ENCODE assay signal across 7 cellular contexts in genomic region chr5:56081053-56081642, GRCh38.
DNase-seq lines count a peak whose midpoint lies in the region; ATAC-seq and TF ChIP-seq lines count a peak whose summit lies in the region.
"Not testable (repeated sequence)": the region's sequence is repeated elsewhere in the genome, so short reads cannot be mapped to it uniquely, and the experiment has no call there.

No MANE protein-coding gene starts in this region.

- H2AK5ac ChIP-seq in mesenchymal stem cell (ENCODE audit: low read length, severe bottlenecking) = not testable (repeated sequence)

- not testable (repeated sequence) for H3K27ac ChIP-seq in mesenchymal stem cell (ENCODE audit: low read length, poor library complexity, severe bottlenecking)

- not testable (repeated sequence) for H4K91ac ChIP-seq in mesenchymal stem cell (ENCODE audit: low read length)

- H3K27ac Mint-ChIP-seq in activated CD8-positive, alpha-beta T cell treated with anti-CD3 and anti-CD28 coated beads for 36 hours = peak overlapping the region; percentile 70
- H3K27ac Mint-ChIP-seq in dendritic cell treated with granulocyte-macrophage colony-stimulating factor and Interleukin-4, amounts not matched to agents 40 ng/mL and 50 ng/mL, for 4 days = peak overlapping the region; percentile 33

- TF ChIP-seq CTCF in activated CD8-positive, alpha-beta T cell treated with anti-CD3 and anti-CD28 coated beads for 36 hours (IDR thresholded peaks at IDR 0.05) = not testable (repeated sequence)

- H3K4me1 Mint-ChIP-seq in activated CD8-positive, alpha-beta T cell treated with anti-CD3 and anti-CD28 coated beads for 36 hours (ENCODE audit: low read depth) = peaks cover 36% of the 10 kb centered on the region
- peaks cover 44% of the 10 kb centered on the region for H3K4me1 Mint-ChIP-seq in dendritic cell treated with granulocyte-macrophage colony-stimulating factor and Interleukin-4, amounts not matched to agents 40 ng/mL and 50 ng/mL, for 4 days (ENCODE audit: low read depth)

- not testable (repeated sequence) for H3K79me1 ChIP-seq in mesenchymal stem cell (replicated peaks; ENCODE audit: low read length, poor library complexity, severe bottlenecking)

- CTCF ChIA-PET in activated CD8-positive, alpha-beta T cell treated with anti-CD3 and anti-CD28 coated beads for 36 hours (lab: Charles Lee) = not testable (repeated sequence)

- H3K27me3 ChIP-seq in mesenchymal stem cell (ENCODE audit: control insufficient read depth in 1 of 2, insufficient read depth in 1 of 2, low read length in 2 of 2) = not testable (repeated sequence)

- not testable (repeated sequence) for DNase-seq in activated CD8-positive, alpha-beta T cell treated with anti-CD3 and anti-CD28 coated beads for 36 hours
- peak; percentile 39 for DNase-seq in mesenchymal stem cell

- not testable (repeated sequence) for H3K9me3 ChIP-seq in mesenchymal stem cell (ENCODE audit: control insufficient read depth, low read length)

- H3K9ac ChIP-seq in mesenchymal stem cell (ENCODE audit: low read length) = peak overlapping the region; percentile 9

- H3K14ac ChIP-seq in mesenchymal stem cell (ENCODE audit: low read length in 2 of 2) = not testable (repeated sequence)

- not testable (repeated sequence) for H3K4me1 ChIP-seq in mesenchymal stem cell (ENCODE audit: control insufficient read depth, insufficient read depth, low read depth, low read length)

- not testable (repeated sequence) for H2AFZ ChIP-seq in mesenchymal stem cell (ENCODE audit: low read depth, low read length)

- not testable (repeated sequence) for H2BK12ac ChIP-seq in mesenchymal stem cell (ENCODE audit: low read length in 2 of 2)

- ATAC-seq in GM18505 (IDR thresholded peaks at IDR 0.05; ENCODE audit: unreplicated experiment) (peak; percentile 43), GM21360 (IDR thresholded peaks at IDR 0.05; ENCODE audit: unreplicated experiment) (peak; percentile 35), HG02852 (IDR thresholded peaks at IDR 0.05; ENCODE audit: unreplicated experiment) (peak; percentile 40), HG03457 (IDR thresholded peaks at IDR 0.05; ENCODE audit: unreplicated experiment) (peak; percentile 40)
- peak; percentile 85 for ATAC-seq in activated CD8-positive, alpha-beta T cell treated with anti-CD3 and anti-CD28 coated beads for 36 hours

- H3K4me2 ChIP-seq in mesenchymal stem cell (ENCODE audit: low read length, poor library complexity, severe bottlenecking) = not testable (repeated sequence)

- H2BK120ac ChIP-seq in mesenchymal stem cell (ENCODE audit: low read depth, low read length) = not testable (repeated sequence)

- not testable (repeated sequence) for H2BK5ac ChIP-seq in mesenchymal stem cell (ENCODE audit: low read depth, low read length, poor library complexity, severe bottlenecking)

- H3K36me3 ChIP-seq in mesenchymal stem cell (ENCODE audit: control insufficient read depth in 1 of 2, insufficient read depth in 2 of 2, low read depth in 1 of 2, low read length in 2 of 2) = not testable (repeated sequence)

- H3K27me3 Mint-ChIP-seq in activated CD8-positive, alpha-beta T cell treated with anti-CD3 and anti-CD28 coated beads for 36 hours; dendritic cell treated with granulocyte-macrophage colony-stimulating factor and Interleukin-4, amounts not matched to agents 40 ng/mL and 50 ng/mL, for 4 days: not testable (repeated sequence)

- peak overlapping the region; percentile 7 for H3K4me3 Mint-ChIP-seq in activated CD8-positive, alpha-beta T cell treated with anti-CD3 and anti-CD28 coated beads for 36 hours
- H3K4me3 Mint-ChIP-seq in dendritic cell treated with granulocyte-macrophage colony-stimulating factor and Interleukin-4, amounts not matched to agents 40 ng/mL and 50 ng/mL, for 4 days = not testable (repeated sequence)

- H3K9me3 Mint-ChIP-seq in activated CD8-positive, alpha-beta T cell treated with anti-CD3 and anti-CD28 coated beads for 36 hours = not testable (repeated sequence)
- H3K9me3 Mint-ChIP-seq in dendritic cell treated with granulocyte-macrophage colony-stimulating factor and Interleukin-4, amounts not matched to agents 40 ng/mL and 50 ng/mL, for 4 days = peaks cover 11% of the 10 kb centered on the region

- not testable (repeated sequence) for H2BK15ac ChIP-seq in mesenchymal stem cell (ENCODE audit: low read depth, poor library complexity, severe bottlenecking)

- intact Hi-C loops in activated CD8-positive, alpha-beta T cell treated with anti-CD3 and anti-CD28 coated beads for 36 hours (cut with micrococcal nuclease) = loop anchor here (5.0 kb wide), 1 partner anchor 89 kb away; the partner anchor contains the start of gene IL6ST
- intact Hi-C loops in dendritic cell treated with granulocyte-macrophage colony-stimulating factor and Interleukin-4, amounts not matched to agents 40 ng/mL and 50 ng/mL, for 4 days (cut with micrococcal nuclease) = not testable (repeated sequence)

- H3K23ac ChIP-seq in mesenchymal stem cell (ENCODE audit: low read length in 2 of 2) = not testable (repeated sequence)

- POLR2A ChIA-PET in activated CD8-positive, alpha-beta T cell treated with anti-CD3 and anti-CD28 coated beads for 36 hours (lab: Charles Lee) = interaction anchor here (0.6 to 1.3 kb wide), 2 partner anchors 8 to 133 kb away, joined by 3 to 4 read pairs; no protein-coding TSS in a partner anchor

- TF ChIP-seq POLR2A in GM18505 (IDR thresholded peaks at IDR 0.05; ENCODE audit: borderline replicate concordance, extremely low read depth, insufficient read depth, insufficient read length) = not testable (repeated sequence)

- H3K18ac ChIP-seq in mesenchymal stem cell (ENCODE audit: low read depth in 1 of 2, low read length in 2 of 2) = not testable (repeated sequence)

- not testable (repeated sequence) for H4K8ac ChIP-seq in mesenchymal stem cell (ENCODE audit: low read length)

- H3K4ac ChIP-seq in mesenchymal stem cell (ENCODE audit: low read depth in 1 of 2, low read length in 2 of 2) = peak overlapping the region in 1 of 2 experiments; percentile 5

- not testable (repeated sequence) for H3K4me3 ChIP-seq in mesenchymal stem cell (ENCODE audit: insufficient read depth in 1 of 2, low read depth in 1 of 2, low read length in 2 of 2)

- not testable (repeated sequence) for H3K36me3 Mint-ChIP-seq in activated CD8-positive, alpha-beta T cell treated with anti-CD3 and anti-CD28 coated beads for 36 hours (ENCODE audit: low read depth); dendritic cell treated with granulocyte-macrophage colony-stimulating factor and Interleukin-4, amounts not matched to agents 40 ng/mL and 50 ng/mL, for 4 days (ENCODE audit: low read depth)

Comparison
In these comparisons a context has a peak if more than half of its experiments do, and no peak if none do; other contexts are left out.
1. ATAC-seq: peak in every context shown above with its lines; median percentile 85 in activated CD8-positive, alpha-beta T cell treated with anti-CD3 and anti-CD28 coated beads for 36 hours; 43 in GM18505; 40 in HG02852; 40 in HG03457; 35 in GM21360.